In the genomic region with DNA sequence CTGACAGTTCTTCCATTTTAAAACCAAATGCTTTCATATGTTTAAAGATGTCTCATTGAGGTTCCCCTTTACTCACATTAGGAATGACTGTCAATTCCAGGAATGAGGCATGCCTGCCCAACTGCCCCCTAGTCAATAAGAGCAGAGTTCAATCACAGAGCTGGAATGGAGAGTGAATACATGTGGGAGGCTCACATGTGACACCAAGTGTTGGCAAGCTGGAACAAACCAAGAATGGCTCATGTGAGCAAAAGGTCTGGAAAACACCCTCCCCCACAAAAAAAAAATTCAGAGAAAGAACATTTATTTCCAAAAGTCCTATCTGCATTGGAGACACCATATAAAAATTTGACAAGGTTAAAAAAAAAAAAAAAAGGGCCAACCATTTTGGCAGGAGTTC, we compare ENCODE assay signal across 8 cellular contexts. TPM values are rescaled to one million over a fixed set of nuclear protein-coding genes. Genes with fewer than 3 reads are reported as not detected.
A peak's percentile ranks its signal among the peaks of the same experiment; 100 is the strongest.
DNase-seq lines count a peak whose midpoint lies in the region; ATAC-seq lines count a peak whose summit lies in the region.

No MANE protein-coding gene starts in this region.

- ATAC-seq in GM19455 (IDR thresholded peaks at IDR 0.05; ENCODE audit: unreplicated experiment), result no peak
- ATAC-seq in HG02623 (IDR thresholded peaks at IDR 0.05; ENCODE audit: unreplicated experiment), result no peak

- DNase-seq in activated CD8-positive, alpha-beta memory T cell treated with anti-CD3 and anti-CD28 coated beads for 24 hours, result peak; percentile 57
- DNase-seq in activated CD8-positive, alpha-beta memory T cell treated with anti-CD3 and anti-CD28 coated beads, Interleukin-2, amount 50 U/mL, for 48 hours, result no peak
- DNase-seq in OCI-M1 (lab: John Stamatoyannopoulos, UW), result peak; percentile 93
- DNase-seq in dedifferentiated amniotic fluid mesenchymal stem cell (ENCODE audit: extremely low spot score), result peak; percentile 51
- DNase-seq in mucosa of gallbladder (ENCODE audit: low spot score), result peak; percentile 21
- DNase-seq in DMS153 treated with DMSO at 0.1 percent for 48 hours (lab: John Stamatoyannopoulos, UW; ENCODE audit: unreplicated experiment), result no peak

RNA-seq across cellular contexts. Expression of a gene that starts 3.7 kb away (rescaled TPM):
- 54.3 TPM for total RNA-seq in mucosa of gallbladder

RNA-seq across cellular contexts. Expression of a gene that starts 3.8 kb away (rescaled TPM):
- 29.4 TPM for total RNA-seq in mucosa of gallbladder

RNA-seq across cellular contexts. Expression of a gene that starts 23.6 kb away (rescaled TPM):
- 55.0 TPM for total RNA-seq in mucosa of gallbladder

RNA-seq across cellular contexts. Expression of a gene that starts 23.9 kb away (rescaled TPM):
- 106 TPM for total RNA-seq in mucosa of gallbladder

Comparison
In these comparisons a context has a peak if more than half of its experiments do, and no peak if none do; other contexts are left out.
1. DNase-seq: peak in activated CD8-positive, alpha-beta memory T cell treated with anti-CD3 and anti-CD28 coated beads for 24 hours (single experiment), OCI-M1 (single experiment), dedifferentiated amniotic fluid mesenchymal stem cell (single experiment) and mucosa of gallbladder (single experiment); none in activated CD8-positive, alpha-beta memory T cell treated with anti-CD3 and anti-CD28 coated beads, Interleukin-2, amount 50 U/mL, for 48 hours (single experiment) and DMS153 treated with DMSO at 0.1 percent for 48 hours (single experiment).